Comparison of ENCODE assay signal across 10 cellular contexts in genomic region chr7:1502845-1503244, GRCh38. TPM values are rescaled to one million over a fixed set of nuclear protein-coding genes. Genes with fewer than 3 reads are reported as not detected.
A peak's percentile ranks its signal among the peaks of the same experiment; 100 is the strongest.
DNase-seq lines count a peak whose midpoint lies in the region; ATAC-seq and TF ChIP-seq lines count a peak whose summit lies in the region.
"Had no signal": no experiment of that assay in that cellular context is flagged by ENCODE, and none has a peak within 500 bp of the region (broad histone marks: within the 10 kb centered on the region; RNA-seq: fewer than 3 reads in every experiment).

No MANE protein-coding gene starts in this region.

- H3K36me3 ChIP-seq in effector memory CD4-positive, alpha-beta T cell (ENCODE audit: control insufficient read depth, insufficient read depth, low read length): peaks cover 32% of the 10 kb centered on the region

- H3K4me3 ChIP-seq in NB4 (ENCODE audit: low read depth, low read length): peak overlapping the region; percentile 89
- peak overlapping the region; percentile 100 for H3K4me3 ChIP-seq in effector memory CD4-positive, alpha-beta T cell (ENCODE audit: insufficient read depth, low read depth, low read length, poor library complexity, severe bottlenecking)

- no peak for TF ChIP-seq POLR2A in NB4 (IDR thresholded peaks at IDR 0.05; ENCODE audit: extremely low read depth, insufficient read length)

- H3K36me3 Mint-ChIP-seq in CD4-positive, alpha-beta T cell (ENCODE audit: low read depth): peaks cover 41% of the 10 kb centered on the region
- no peaks in the 10 kb centered on the region for H3K36me3 Mint-ChIP-seq in neural crest cell (ENCODE audit: low read depth)

- peaks cover 24% of the 10 kb centered on the region for H3K4me1 Mint-ChIP-seq in CD4-positive, alpha-beta T cell (ENCODE audit: low read depth)
- peaks cover 18% of the 10 kb centered on the region for H3K4me1 Mint-ChIP-seq in neural crest cell

- H3K27ac Mint-ChIP-seq in CD4-positive, alpha-beta T cell: peak overlapping the region; percentile 42
- no peak overlapping the region for H3K27ac Mint-ChIP-seq in neural crest cell (ENCODE audit: unreplicated experiment)

- peaks cover 4% of the 10 kb centered on the region for H3K27me3 Mint-ChIP-seq in CD4-positive, alpha-beta T cell
- H3K27me3 Mint-ChIP-seq in neural crest cell (ENCODE audit: low read depth): no peaks in the 10 kb centered on the region

- H3K9me3 Mint-ChIP-seq in CD4-positive, alpha-beta T cell: no peaks in the 10 kb centered on the region
- H3K9me3 Mint-ChIP-seq in neural crest cell: no peaks in the 10 kb centered on the region

- POLR2A ChIA-PET in CD4-positive, alpha-beta T cell (lab: Charles Lee): no interaction called here

- CTCF ChIA-PET in CD4-positive, alpha-beta T cell (lab: Charles Lee): interaction anchor here (1.0 to 1.5 kb wide), 2 partner anchors 29 to 51 kb away, joined by 3 read pairs; no protein-coding TSS in a partner anchor

- no peak for ATAC-seq in CD4-positive, alpha-beta T cell (ENCODE audit: poor library complexity)
- ATAC-seq in GM21515 (IDR thresholded peaks at IDR 0.05; ENCODE audit: unreplicated experiment): no peak

- TF ChIP-seq CTCF in CD4-positive, alpha-beta T cell (IDR thresholded peaks at IDR 0.05): no peak
- TF ChIP-seq CTCF in NB4 (IDR thresholded peaks at IDR 0.05; ENCODE audit: low read depth, low read length): no peak
- no peak for TF ChIP-seq CTCF in neural crest cell (conservative IDR thresholded peaks at IDR 0.05)

- peak overlapping the region; percentile 85 for H3K4me3 Mint-ChIP-seq in CD4-positive, alpha-beta T cell
- peak overlapping the region; percentile 86 for H3K4me3 Mint-ChIP-seq in neural crest cell

- H3K9me3 ChIP-seq in CD4-positive, alpha-beta T cell (ENCODE audit: control insufficient read depth, low read length): no peaks in the 10 kb centered on the region
- no peaks in the 10 kb centered on the region for H3K9me3 ChIP-seq in effector memory CD4-positive, alpha-beta T cell (ENCODE audit: control insufficient read depth, low read length)

- intact Hi-C loops in CD4-positive, alpha-beta T cell (cut with DNase I, micrococcal nuclease): loop anchor here in 1 of 2 experiments (10.0 kb wide), 1 partner anchor 742 kb away; the partner anchor contains the start of genes MRM2 and NUDT1

- no peaks in the 10 kb centered on the region for H3K27me3 ChIP-seq in CD4-positive, alpha-beta T cell (ENCODE audit: control insufficient read depth, insufficient read depth, low read length)
- H3K27me3 ChIP-seq in effector memory CD4-positive, alpha-beta T cell (replicated peaks; ENCODE audit: control insufficient read depth, insufficient read depth, low read length, poor library complexity, severe bottlenecking): no peaks in the 10 kb centered on the region

- H3K4me1 ChIP-seq in effector memory CD4-positive, alpha-beta T cell (ENCODE audit: control insufficient read depth, insufficient read depth, low read length, poor library complexity, severe bottlenecking): peaks cover 17% of the 10 kb centered on the region

- H3K27ac ChIP-seq in CD4-positive, alpha-beta T cell (ENCODE audit: low read depth, low read length): no peak overlapping the region
- no peak overlapping the region for H3K27ac ChIP-seq in effector memory CD4-positive, alpha-beta T cell (ENCODE audit: insufficient read depth, low read length, poor library complexity, severe bottlenecking)

- no peak for DNase-seq in CD4-positive, alpha-beta T cell
- DNase-seq in NB4 (ENCODE audit: low read depth) (no peak), neural crest cell (ENCODE audit: low read depth, low spot score) (no peak), NCI-H510A (lab: John Stamatoyannopoulos, UW) (no peak), NOMO-1 treated with dmso at 0.1 percent for 144 hours (lab: John Stamatoyannopoulos, UW; ENCODE audit: unreplicated experiment) (no peak), DMS 273 (lab: John Stamatoyannopoulos, UW; ENCODE audit: unreplicated experiment) (no peak)
- DNase-seq in effector memory CD4-positive, alpha-beta T cell: no peak
- DNase-seq: hippocampal formation; stimulated activated CD8-positive, alpha-beta memory T cell treated with anti-CD3 and anti-CD28 coated beads, Interleukin-4, amount 100 ng/mL, for 48 hours had no signal

RNA-seq across cellular contexts. Expression of gene INTS1, which starts 1.3 kb away (rescaled TPM):
- total RNA-seq in CD4-positive, alpha-beta T cell: 10 to 100 TPM; 91.0 to 91.5 TPM
- 123 and 134 TPM in 2 replicates for total RNA-seq in neural crest cell

RNA-seq across cellular contexts. Expression of gene MAFK, which starts 27.7 kb away (rescaled TPM):
- 10 to 100 TPM; 60.1 to 65.0 TPM for total RNA-seq in CD4-positive, alpha-beta T cell
- total RNA-seq in neural crest cell: 2.5 and 2.9 TPM in 2 replicates

RNA-seq across cellular contexts. Expression of gene MICALL2, which starts 43.6 kb away (rescaled TPM):
- total RNA-seq in CD4-positive, alpha-beta T cell: 1 to 10 TPM; 1.9 to 2.2 TPM
- 17.7 and 18.7 TPM in 2 replicates for total RNA-seq in neural crest cell

RNA-seq across cellular contexts. Expression of gene TMEM184A, which starts 53.2 kb away (rescaled TPM):
- total RNA-seq in CD4-positive, alpha-beta T cell: under 1 TPM in 1 of 2 experiments, not detected in 1; 0.06 TPM
- not detected in 2 replicates for total RNA-seq in neural crest cell

Comparison
In these comparisons a context has a peak if more than half of its experiments do, and no peak if none do; other contexts are left out.
1. RNA of gene MAFK, which starts 27.7 kb away (total RNA-seq): 60.1 to 65.0 TPM in CD4-positive, alpha-beta T cell; 2.5 to 2.9 TPM in neural crest cell; every median in the first group is over 10 times any median in the second.